Comparison of ENCODE assay signal across 8 cellular contexts in genomic region chr7:158864507-158864820, GRCh38. TPM values are rescaled to one million over a fixed set of nuclear protein-coding genes. Genes with fewer than 3 reads are reported as not detected.
DNase-seq lines count a peak whose midpoint lies in the region; ATAC-seq and TF ChIP-seq lines count a peak whose summit lies in the region.
"Had no signal": no experiment of that assay in that cellular context is flagged by ENCODE, and none has a peak within 500 bp of the region (broad histone marks: within the 10 kb centered on the region; RNA-seq: fewer than 3 reads in every experiment).

No MANE protein-coding gene starts in this region.

- TF ChIP-seq RAD21 in IMR-90 (IDR thresholded peaks at IDR 0.05; ENCODE audit: low read length), result no peak

- TF ChIP-seq POLR2A in IMR-90 (IDR thresholded peaks at IDR 0.05; ENCODE audit: low read depth, low read length) (no peak), adrenal gland (IDR thresholded peaks at IDR 0.05) (no peak)

- ATAC-seq in IMR-90 (ENCODE audit: low read depth) (no peak), GM19351 (IDR thresholded peaks at IDR 0.05; ENCODE audit: unreplicated experiment) (no peak), GM21717 (IDR thresholded peaks at IDR 0.05; ENCODE audit: unreplicated experiment) (no peak)
- no peak for ATAC-seq in stimulated activated naive CD8-positive, alpha-beta T cell treated with anti-CD3 and anti-CD28 coated beads, Interleukin-15, amount 100 ng/mL, for 72 hours

- H3K79me1 ChIP-seq in IMR-90 (ENCODE audit: low read depth in 1 of 2, low read length in 2 of 2), result peaks cover 32 to 66% of the 10 kb centered on the region in 2 experiments

- BruUV-seq in IMR-90 (replicated peaks; lab: Mats Ljungman, UMichigan), result no TSS peak

- H3K4me3 Mint-ChIP-seq in immature natural killer cell, result peak overlapping the region; percentile 87 to 94 (median 93)
- peak overlapping the region; percentile 79 to 82 for H3K4me3 Mint-ChIP-seq in stimulated activated naive CD8-positive, alpha-beta T cell treated with anti-CD3 and anti-CD28 coated beads, Interleukin-15, amount 100 ng/mL, for 72 hours

- no CpG with 5 or more reads among the region's 3 CpGs for WGBS in IMR-90 (ENCODE audit: extremely low coverage in 2 of 2, insufficient read length in 1 of 2), 2 experiments
- 57 to 72% (median 61%) methylated on average over 3 of the region's 3 CpGs for WGBS in adrenal gland, 4 donors

- TF ChIP-seq CTCF in IMR-90 (conservative IDR thresholded peaks at IDR 0.05; ENCODE audit: low read depth, low read length), result no peak
- no peak for TF ChIP-seq CTCF in adrenal gland (IDR thresholded peaks at IDR 0.05)

- H3K4me1 ChIP-seq in IMR-90 (ENCODE audit: control insufficient read depth, insufficient read depth, low read length) (peaks cover 5% of the 10 kb centered on the region), adrenal gland (replicated peaks in 1 of 2) (peaks cover 5 to 6% of the 10 kb centered on the region in 2 donors)

- peak overlapping the region; percentile 82; the same call in 1 of the 2 replicates for H2BK120ac ChIP-seq in IMR-90 (ENCODE audit: low read depth, low read length)

- H3K27me3 Mint-ChIP-seq in immature natural killer cell (ENCODE audit: low read depth in 3 of 3), result peaks cover 2 to 8% (median 5%) of the 10 kb centered on the region in 3 donors
- no peaks in the 10 kb centered on the region for H3K27me3 Mint-ChIP-seq in stimulated activated naive CD8-positive, alpha-beta T cell treated with anti-CD3 and anti-CD28 coated beads, Interleukin-15, amount 100 ng/mL, for 72 hours

- POLR2A ChIA-PET in IMR-90 (lab: Charles Lee; ENCODE audit: unreplicated experiment), result interaction anchor here (0.6 kb wide), 1 partner anchor 17 kb away, joined by 3 read pairs; no protein-coding TSS in a partner anchor

- H3K27me3 ChIP-seq in IMR-90 (ENCODE audit: control insufficient read depth, insufficient read depth, low read length), result no peaks in the 10 kb centered on the region
- no peaks in the 10 kb centered on the region for H3K27me3 ChIP-seq in adrenal gland

- peak overlapping the region; percentile 89 for H2BK20ac ChIP-seq in IMR-90 (ENCODE audit: low read depth, low read length)

- peak overlapping the region; percentile 96 for H3K14ac ChIP-seq in IMR-90 (replicated peaks; ENCODE audit: low read depth, low read length)

- H3K9me3 ChIP-seq in IMR-90 (ENCODE audit: control insufficient read depth, insufficient read depth, low read length), result no peaks in the 10 kb centered on the region
- no peaks in the 10 kb centered on the region for H3K9me3 ChIP-seq in adrenal gland (replicated peaks in 1 of 3)

- intact Hi-C loops in IMR-90 (cut with micrococcal nuclease), result no loop called here
- intact Hi-C loops in adrenal gland (cut with DNase I), result no loop called here

- no peak overlapping the region for H3K4me3 ChIP-seq in IMR-90 (ENCODE audit: insufficient read depth, low read depth, low read length)
- H3K4me3 ChIP-seq in adrenal gland, result peak overlapping the region in 1 of 4 donors; percentile 63

- H2AK9ac ChIP-seq in IMR-90 (replicated peaks; ENCODE audit: low read depth, low read length, poor library complexity), result peak overlapping the region; percentile 95

- H3K36me3 Mint-ChIP-seq in immature natural killer cell, result no peaks in the 10 kb centered on the region

- peak overlapping the region in 5 of 6 donors; percentile 85 to 98 (median 93) for H3K27ac Mint-ChIP-seq in immature natural killer cell
- peak overlapping the region; percentile 86 to 91 for H3K27ac Mint-ChIP-seq in stimulated activated naive CD8-positive, alpha-beta T cell treated with anti-CD3 and anti-CD28 coated beads, Interleukin-15, amount 100 ng/mL, for 72 hours

- H3K18ac ChIP-seq in IMR-90 (ENCODE audit: low read depth, low read length), result peak overlapping the region; percentile 87

- no peak overlapping the region for H3K56ac ChIP-seq in IMR-90 (ENCODE audit: extremely low read depth, insufficient read depth, low read length)

- H2BK5ac ChIP-seq in IMR-90 (ENCODE audit: low read depth, low read length, poor library complexity, severe bottlenecking), result peak overlapping the region; percentile 90

- H2BK15ac ChIP-seq in IMR-90 (ENCODE audit: low read depth, low read length), result peak overlapping the region; percentile 84; the same call in 2 of the 3 replicates

- dilution Hi-C loops in IMR-90 (cut with HindIII; ENCODE audit: low sequenced_read_pairs, unreplicated experiment), result no loop called here

- H4K91ac ChIP-seq in IMR-90 (ENCODE audit: insufficient read depth, low read depth, low read length), result peak overlapping the region; percentile 96

- peak overlapping the region; percentile 74 for H3K4me2 ChIP-seq in IMR-90 (ENCODE audit: low read depth, low read length)

- in situ Hi-C loops in IMR-90 (cut with MboI; ENCODE audit: low sequenced_read_pairs), result no loop called here

- peaks cover 37 to 54% of the 10 kb centered on the region in 2 donors for H3K4me1 Mint-ChIP-seq in immature natural killer cell
- peaks cover 79% of the 10 kb centered on the region for H3K4me1 Mint-ChIP-seq in stimulated activated naive CD8-positive, alpha-beta T cell treated with anti-CD3 and anti-CD28 coated beads, Interleukin-15, amount 100 ng/mL, for 72 hours

- peaks cover 14% of the 10 kb centered on the region; the same call in 1 of the 2 replicates for H3K9me1 ChIP-seq in IMR-90 (ENCODE audit: insufficient read depth, low read length)

- H4K20me1 ChIP-seq in IMR-90 (ENCODE audit: insufficient read depth, low read length), result no peaks in the 10 kb centered on the region

- peak overlapping the region; percentile 98 for H3K4ac ChIP-seq in IMR-90 (ENCODE audit: low read depth, low read length)

- H4K8ac ChIP-seq in IMR-90 (ENCODE audit: low read depth in 2 of 2, low read length in 2 of 2), result peak overlapping the region; percentile 43 to 94

- CTCF ChIA-PET in IMR-90 (lab: Yijun Ruan, JAX), result no interaction called here

- peak overlapping the region; percentile 59 for H3K9ac ChIP-seq in IMR-90 (ENCODE audit: low read depth, low read length)

- no peak overlapping the region for H2AFZ ChIP-seq in IMR-90 (replicated peaks; ENCODE audit: low read length, poor library complexity)

- H3K36me3 ChIP-seq in IMR-90 (ENCODE audit: control insufficient read depth, insufficient read depth, low read length), result no peaks in the 10 kb centered on the region; the same call in 1 of the 2 replicates
- H3K36me3 ChIP-seq in adrenal gland (replicated peaks in 1 of 2), result no peaks in the 10 kb centered on the region

- H3K9me3 Mint-ChIP-seq in immature natural killer cell, result no peaks in the 10 kb centered on the region
- H3K9me3 Mint-ChIP-seq in stimulated activated naive CD8-positive, alpha-beta T cell treated with anti-CD3 and anti-CD28 coated beads, Interleukin-15, amount 100 ng/mL, for 72 hours, result no peaks in the 10 kb centered on the region

- DNase-seq in IMR-90 (no peak), adrenal gland (no peak), immature natural killer cell (no peak), NCI-H2227 treated with DMSO at 0.1 percent for 48 hours (lab: John Stamatoyannopoulos, UW) (no peak)
- no peak for DNase-seq in stimulated activated naive CD8-positive, alpha-beta T cell treated with anti-CD3 and anti-CD28 coated beads, Interleukin-15, amount 100 ng/mL, for 72 hours
- DNase-seq: SHP77 had no signal

- peak overlapping the region; percentile 97 for H3K23ac ChIP-seq in IMR-90 (ENCODE audit: low read depth, low read length)

- H4K5ac ChIP-seq in IMR-90 (ENCODE audit: low read depth, low read length), result peak overlapping the region; percentile 93; the same call in 1 of the 2 replicates

- H2AK5ac ChIP-seq in IMR-90 (ENCODE audit: low read depth, low read length), result peak overlapping the region; percentile 81

- H3K27ac ChIP-seq in IMR-90 (ENCODE audit: insufficient read depth, low read length) (peak overlapping the region; percentile 45; the same call in 1 of the 2 replicates), adrenal gland (peak overlapping the region; percentile 46 to 95 (median 82))

TF ChIP-seq in IMR-90, 13 proteins besides CTCF, POLR2A, EP300 and RAD21 (continues in another document):
- TF ChIP-seq RFX5 (IDR thresholded peaks at IDR 0.05; ENCODE audit: low read depth, low read length) (no peak), NFE2L2 (IDR thresholded peaks at IDR 0.05; ENCODE audit: low read depth, low read length) (no peak), USF2 (IDR thresholded peaks at IDR 0.05; ENCODE audit: low read depth, low read length) (no peak), FOS (IDR thresholded peaks at IDR 0.05; ENCODE audit: low read depth, low read length) (no peak), CEBPB (IDR thresholded peaks at IDR 0.05; ENCODE audit: low read depth, low read length) (no peak), MAFK (IDR thresholded peaks at IDR 0.05; ENCODE audit: low read depth, low read length) (no peak), SMC3 (IDR thresholded peaks at IDR 0.05; ENCODE audit: low read depth, low read length) (no peak), MAZ (IDR thresholded peaks at IDR 0.05; ENCODE audit: borderline replicate concordance, low read depth, low read length) (no peak), BHLHE40 (IDR thresholded peaks at IDR 0.05; ENCODE audit: low read depth, low read length) (no peak), RCOR1 (IDR thresholded peaks at IDR 0.05; ENCODE audit: insufficient replicate concordance, low read length) (no peak), MXI1 (IDR thresholded peaks at IDR 0.05; ENCODE audit: borderline replicate concordance, low read depth, low read length) (no peak)

RNA-seq across cellular contexts. Expression of gene DYNC2I1, which starts 8.1 kb away (rescaled TPM):
- 3.9 and 4.5 TPM in 2 replicates for total RNA-seq in IMR-90 (2012; rRNA removed)
- polyA plus RNA-seq in IMR-90 (2012; rRNA removed), result 11.5 and 14.4 TPM in 2 replicates
- 11.2 and 11.9 TPM in 2 replicates for polyA plus RNA-seq in IMR-90 (2012; cell fraction: cytosol; rRNA removed)
- 34.1 and 83.0 TPM in 2 replicates for polyA plus RNA-seq in IMR-90 (2012; cell fraction: nucleus; rRNA removed; ENCODE audit: low replicate concordance)
- total RNA-seq in adrenal gland, result 10 to 100 TPM in 6 of 8 donors, 1 to 10 TPM in 2; 6.9 to 19.4 (median 15.2) TPM
- polyA plus RNA-seq in adrenal gland, result 10 to 100 TPM; 18.7 to 37.7 (median 20.9) TPM
- 10 to 100 TPM in 2 of 3 donors, 1 to 10 TPM in 1; 2.8 to 29.8 (median 28.7) TPM for polyA plus RNA-seq in immature natural killer cell

RNA-seq across cellular contexts. Expression of gene ESYT2, which starts 35.2 kb away (rescaled TPM):
- 64.4 and 69.9 TPM in 2 replicates for total RNA-seq in IMR-90 (2012; rRNA removed)
- polyA plus RNA-seq in IMR-90 (2012; rRNA removed), result 23.7 and 26.7 TPM in 2 replicates
- polyA plus RNA-seq in IMR-90 (2012; cell fraction: cytosol; rRNA removed), result 7.2 and 17.1 TPM in 2 replicates
- polyA plus RNA-seq in IMR-90 (2012; cell fraction: nucleus; rRNA removed; ENCODE audit: low replicate concordance), result 19.8 and 30.4 TPM in 2 replicates
- total RNA-seq in adrenal gland, result 100 to 1,000 TPM in 2 of 8 donors, 10 to 100 TPM in 6; 56.2 to 102 (median 87.6) TPM
- 10 to 100 TPM; 16.8 to 57.6 (median 24.5) TPM for polyA plus RNA-seq in adrenal gland
- 10 to 100 TPM; 70.1 to 95.7 (median 84.0) TPM for polyA plus RNA-seq in immature natural killer cell
